ENCODE assay signal across 24 cellular contexts in genomic region chr7:30019387-30019786, GRCh38. TPM values are rescaled to one million over a fixed set of nuclear protein-coding genes. Genes with fewer than 3 reads are reported as not detected.
A peak's percentile ranks its signal among the peaks of the same experiment; 100 is the strongest.
DNase-seq lines count a peak whose midpoint lies in the region; ATAC-seq, FAIRE-seq and TF ChIP-seq lines count a peak whose summit lies in the region.
"Had no signal": no experiment of that assay in that cellular context is flagged by ENCODE, and none has a peak within 500 bp of the region (broad histone marks: within the 10 kb centered on the region; RNA-seq: fewer than 3 reads in every experiment).

No MANE protein-coding gene starts in this region.

- no peak for FAIRE-seq in HepG2 (lab: Jason Lieb, UNC)

- H3K79me2 ChIP-seq in OCI-LY1 (ENCODE audit: insufficient read depth, low read length): no peaks in the 10 kb centered on the region
- H3K79me2 ChIP-seq in HepG2 (ENCODE audit: insufficient read depth, low read length): peaks cover 24% of the 10 kb centered on the region

- H2AFZ ChIP-seq in OCI-LY1 (ENCODE audit: low read length): no peak overlapping the region
- H2AFZ ChIP-seq in HepG2 (ENCODE audit: low read length): no peak overlapping the region

- no TSS peak for BruUV-seq in HepG2 (replicated peaks; lab: Mats Ljungman, UMichigan)

- H3K9me3 ChIP-seq in OCI-LY1 (ENCODE audit: low read length): 0 out of 2 replicates have a peak, but pooled peaks cover 3% of the 10 kb centered on the region
- no peaks in the 10 kb centered on the region for H3K9me3 ChIP-seq in HepG2 (ENCODE audit: low read length)
- no peaks in the 10 kb centered on the region for H3K9me3 ChIP-seq in effector memory CD4-positive, alpha-beta T cell (ENCODE audit: control insufficient read depth, low read length)
- no peaks in the 10 kb centered on the region for H3K9me3 ChIP-seq in spleen
- H3K9me3 ChIP-seq: testis had no signal

- H4K20me1 ChIP-seq in OCI-LY1 (ENCODE audit: insufficient read depth, low read length) (no peaks in the 10 kb centered on the region), HepG2 (ENCODE audit: insufficient read depth, low read length) (no peaks in the 10 kb centered on the region)

- peak; percentile 28; the same call in 1 of the 2 replicates for TF ChIP-seq CTCF in OCI-LY1 (IDR thresholded peaks at IDR 0.05; ENCODE audit: low read length)
- TF ChIP-seq CTCF in brain microvascular endothelial cell (IDR thresholded peaks at IDR 0.05; ENCODE audit: low read depth, low read length, missing control alignments): peak; percentile 10
- TF ChIP-seq CTCF in HepG2 (CRISPR knock-in tag; IDR thresholded peaks at IDR 0.05): no peak
- no peak for TF ChIP-seq CTCF in spleen (IDR thresholded peaks at IDR 0.05 in 8 of 11, conservative IDR thresholded peaks at IDR 0.05 in 3 of 11)

- no peak overlapping the region for H3K9ac ChIP-seq in OCI-LY1 (ENCODE audit: low read length)
- no peak overlapping the region for H3K9ac ChIP-seq in HepG2 (ENCODE audit: insufficient read depth, low read depth, low read length)

- WGBS in HepG2 (ENCODE audit: low lambda C conversion rate): 93% methylated on average over 1 of the region's 1 CpG
- 80 to 100% (median 93%) methylated on average over 1 of the region's 1 CpG for WGBS in spleen, 5 donors

- no peak for ATAC-seq in HepG2
- ATAC-seq: left lobe of liver; stimulated activated effector memory CD8-positive, alpha-beta T cell treated with anti-CD3 and anti-CD28 coated beads, Interleukin-12 subunit alpha, Interleukin-12 subunit beta, amount 100 ng/mL, for 72 hours had no signal

- no peak overlapping the region for H3K4me2 ChIP-seq in OCI-LY1 (ENCODE audit: low read length)
- H3K4me2 ChIP-seq in HepG2 (ENCODE audit: low read depth, low read length): no peak overlapping the region

- H3K36me3 ChIP-seq in OCI-LY1 (ENCODE audit: insufficient read depth, low read length) (peaks cover 41% of the 10 kb centered on the region), brain microvascular endothelial cell (replicated peaks) (peaks cover 16% of the 10 kb centered on the region), HepG2 (replicated peaks in 1 of 2; ENCODE audit: control insufficient read depth in 1 of 2, insufficient read depth in 2 of 2, low read length in 2 of 2) (peaks cover 0 to 24% of the 10 kb centered on the region in 2 experiments; a peak in 3 of 5 replicates), spleen (peaks cover 0 to 39% (median 8%) of the 10 kb centered on the region in 6 donors)
- H3K36me3 ChIP-seq in effector memory CD4-positive, alpha-beta T cell (ENCODE audit: control insufficient read depth, insufficient read depth, low read length): no peaks in the 10 kb centered on the region

- H3K27me3 ChIP-seq in OCI-LY1 (ENCODE audit: insufficient read depth, low read length) (no peaks in the 10 kb centered on the region), brain microvascular endothelial cell (replicated peaks) (no peaks in the 10 kb centered on the region), HepG2 (ENCODE audit: control insufficient read depth in 1 of 2, insufficient read depth in 2 of 2, low read length in 2 of 2) (no peaks in the 10 kb centered on the region), spleen (replicated peaks in 1 of 7) (no peaks in the 10 kb centered on the region)
- no peaks in the 10 kb centered on the region for H3K27me3 ChIP-seq in effector memory CD4-positive, alpha-beta T cell (replicated peaks; ENCODE audit: control insufficient read depth, insufficient read depth, low read length, poor library complexity, severe bottlenecking)
- H3K27me3 ChIP-seq: cardiac muscle cell, testis had no signal

- no peaks in the 10 kb centered on the region for H3K9me2 ChIP-seq in OCI-LY1 (ENCODE audit: low read depth, low read length)

- intact Hi-C loops in HepG2 (cut with micrococcal nuclease; ENCODE audit: unreplicated experiment): no loop called here
- intact Hi-C loops in spleen (cut with DNase I; ENCODE audit: low total_unique reads): no loop called here

- TF ChIP-seq EP300 in HepG2 (IDR thresholded peaks at IDR 0.05; ENCODE audit: low read depth in 2 of 2, low read length in 2 of 2) (no peak), HepG2 (CRISPR knock-in tag; IDR thresholded peaks at IDR 0.05; ENCODE audit: borderline replicate concordance) (no peak)

- TF ChIP-seq RAD21 in HepG2 (CRISPR knock-in tag; IDR thresholded peaks at IDR 0.05): no peak

- POLR2A ChIA-PET in HepG2 (lab: Yijun Ruan, JAX): no interaction called here

- H3K4me1 ChIP-seq in OCI-LY1 (ENCODE audit: insufficient read depth, low read length, severe bottlenecking) (peaks cover 27% of the 10 kb centered on the region), HepG2 (ENCODE audit: insufficient read depth, low read length) (peaks cover 21% of the 10 kb centered on the region), spleen (peaks cover 0 to 21% (median 3%) of the 10 kb centered on the region in 6 donors)
- no peaks in the 10 kb centered on the region for H3K4me1 ChIP-seq in effector memory CD4-positive, alpha-beta T cell (ENCODE audit: control insufficient read depth, insufficient read depth, low read length, poor library complexity, severe bottlenecking)
- H3K4me1 ChIP-seq: testis had no signal

- peak; percentile 19 for DNase-seq in ELR (ENCODE audit: low read depth)
- DNase-seq in brain microvascular endothelial cell: no peak
- no peak for DNase-seq in HepG2 (ENCODE audit: low spot score)
- DNase-seq in NCI-H2029 treated with DMSO at 0.1 percent for 48 hours (lab: John Stamatoyannopoulos, UW): no peak
- DNase-seq in effector memory CD4-positive, alpha-beta T cell: no peak
- no peak for DNase-seq in spleen
- no peak for DNase-seq in DMS 273 (lab: John Stamatoyannopoulos, UW; ENCODE audit: unreplicated experiment)
- DNase-seq: activated CD4-positive, alpha-beta T cell treated with anti-CD3 and anti-CD28 coated beads, Interleukin-2, amount 50 U/mL, for 1 hour; activated CD8-positive, alpha-beta memory T cell treated with anti-CD3 and anti-CD28 coated beads, Interleukin-2, amount 50 U/mL, for 4 hours; activated effector memory CD4-positive, alpha-beta T cell treated with Interleukin-2 at 50 U/mL for 16 hours; CD8-positive, alpha-beta memory T cell; H9; KG1; NCI-H1048; NCI-H1930; NCI-H510A treated with DMSO at 0.1 percent for 48 hours; posterior cingulate gyrus; Right ventricle myocardium superior; testis; WERI-Rb-1 had no signal

- CTCF ChIA-PET in HepG2 (lab: Yijun Ruan, JAX; ENCODE audit: low intra/inter-chr PET ratio, low total read pairs): no interaction called here

- no peak overlapping the region for H3K27ac ChIP-seq in OCI-LY1 (ENCODE audit: low read depth, low read length, poor library complexity, severe bottlenecking)
- no peak overlapping the region for H3K27ac ChIP-seq in brain microvascular endothelial cell
- no peak overlapping the region for H3K27ac ChIP-seq in HepG2 (ENCODE audit: extremely low read length, insufficient read depth, low read length)
- no peak overlapping the region for H3K27ac ChIP-seq in effector memory CD4-positive, alpha-beta T cell (ENCODE audit: insufficient read depth, low read length, poor library complexity, severe bottlenecking)
- no peak overlapping the region for H3K27ac ChIP-seq in spleen
- H3K27ac ChIP-seq: cardiac muscle cell, testis, WERI-Rb-1 had no signal

- H3K4me3 ChIP-seq in OCI-LY1 (ENCODE audit: low read depth, low read length, poor library complexity, severe bottlenecking): no peak overlapping the region
- H3K4me3 ChIP-seq in brain microvascular endothelial cell (ENCODE audit: low read depth, low read length): no peak overlapping the region
- no peak overlapping the region for H3K4me3 ChIP-seq in HepG2 (replicated peaks in 1 of 3; ENCODE audit: insufficient read depth in 1 of 3, low read depth in 2 of 3, low read length in 3 of 3)
- H3K4me3 ChIP-seq in effector memory CD4-positive, alpha-beta T cell (ENCODE audit: insufficient read depth, low read depth, low read length, poor library complexity, severe bottlenecking): no peak overlapping the region
- H3K4me3 ChIP-seq in spleen: no peak overlapping the region
- H3K4me3 ChIP-seq: cardiac muscle cell, testis had no signal

- no peaks in the 10 kb centered on the region for H3F3A ChIP-seq in OCI-LY1 (ENCODE audit: insufficient read depth, low read length)

- no peak for TF ChIP-seq POLR2A in HepG2 (IDR thresholded peaks at IDR 0.05; ENCODE audit: insufficient read depth in 1 of 2, low read depth in 2 of 2, low read length in 2 of 2)
- no peak for TF ChIP-seq POLR2A in spleen (IDR thresholded peaks at IDR 0.05)

- in situ Hi-C loops in brain microvascular endothelial cell (cut with HindIII; ENCODE audit: low pct_ligation_motif_present, low sequenced_read_pairs): no loop called here
- in situ Hi-C loops in HepG2 (cut with HindIII; ENCODE audit: extremely low pct_ligation_motif_present, low pct_unique_long_range_greater_than_20kb): no loop called here

RNA-seq across cellular contexts. Expression of gene FKBP14, which starts 7.1 kb away (rescaled TPM):
- total RNA-seq in HepG2 (2016; rRNA removed; fragmentation: Illumina TruSeq; extraction: Trizol): 20.2 and 32.3 TPM in 2 replicates
- 1.4 and 2.1 TPM in 2 replicates for total RNA-seq in HepG2 (2016; cell fraction: cytosol; rRNA removed; fragmentation: Illumina TruSeq; extraction: Trizol; ENCODE audit: low read depth)
- total RNA-seq in HepG2 (2016; cell fraction: insoluble cytoplasmic fraction; rRNA removed; fragmentation: Illumina TruSeq; extraction: Trizol): 24.8 and 33.7 TPM in 2 replicates
- total RNA-seq in HepG2 (2016; cell fraction: membrane; rRNA removed; fragmentation: Illumina TruSeq; extraction: Trizol): 6.5 and 7.2 TPM in 2 replicates
- total RNA-seq in HepG2 (2016; cell fraction: nucleus; rRNA removed; fragmentation: Illumina TruSeq; extraction: Trizol): 42.5 and 43.1 TPM in 2 replicates
- polyA plus RNA-seq in HepG2 (2011; rRNA removed): 14.2 and 20.0 TPM in 2 replicates
- 9.5 and 13.3 TPM in 2 replicates for polyA plus RNA-seq in HepG2 (2011; cell fraction: cytosol; rRNA removed)
- 3.2 and 4.0 TPM in 2 replicates for polyA plus RNA-seq in HepG2 (2011; cell fraction: nucleus; rRNA removed)
- 16.2 and 17.4 TPM in 2 replicates for polyA plus RNA-seq in HepG2 (2012)
- polyA plus RNA-seq in HepG2 (2016; cell fraction: cytosol; fragmentation: Illumina TruSeq; extraction: Trizol; ENCODE audit: low read depth): 0.87 and 1.7 TPM in 2 replicates
- 14.3 and 18.2 TPM in 2 replicates for polyA plus RNA-seq in HepG2 (2016; cell fraction: insoluble cytoplasmic fraction; fragmentation: Illumina TruSeq; extraction: Trizol; ENCODE audit: low read depth)
- polyA plus RNA-seq in HepG2 (2016; cell fraction: membrane; fragmentation: Illumina TruSeq; extraction: Trizol; ENCODE audit: low read depth): 3.0 and 3.7 TPM in 2 replicates
- polyA plus RNA-seq in HepG2 (2016; cell fraction: nucleus; fragmentation: Illumina TruSeq; extraction: Trizol; ENCODE audit: insufficient read depth, low read depth): 40.4 and 40.5 TPM in 2 replicates
- 5.7 and 13.0 TPM in 2 replicates for polyA minus RNA-seq in HepG2 (2011; rRNA and poly(A)+ RNA removed; ENCODE audit: low replicate concordance)
- 12.8 TPM in 2 replicates for polyA minus RNA-seq in HepG2 (2011; cell fraction: cytosol; rRNA and poly(A)+ RNA removed)
- polyA minus RNA-seq in HepG2 (2011; cell fraction: nucleus; rRNA and poly(A)+ RNA removed): 17.7 and 17.8 TPM in 2 replicates
- total RNA-seq in spleen: 10 to 100 TPM in 4 of 7 donors, 1 to 10 TPM in 3; 5.5 to 14.7 (median 10.7) TPM
- polyA plus RNA-seq in spleen: 1 to 10 TPM; 1.2 to 1.3 (median 1.3) TPM

RNA-seq across cellular contexts. Expression of gene PLEKHA8, which starts 8.8 kb away (rescaled TPM):
- total RNA-seq in HepG2 (2016; rRNA removed; fragmentation: Illumina TruSeq; extraction: Trizol): 26.4 and 32.5 TPM in 2 replicates
- total RNA-seq in HepG2 (2016; cell fraction: cytosol; rRNA removed; fragmentation: Illumina TruSeq; extraction: Trizol; ENCODE audit: low read depth): 9.2 and 11.0 TPM in 2 replicates
- total RNA-seq in HepG2 (2016; cell fraction: insoluble cytoplasmic fraction; rRNA removed; fragmentation: Illumina TruSeq; extraction: Trizol): 22.6 and 30.8 TPM in 2 replicates
- total RNA-seq in HepG2 (2016; cell fraction: membrane; rRNA removed; fragmentation: Illumina TruSeq; extraction: Trizol): 20.5 and 24.2 TPM in 2 replicates
- 29.3 and 30.9 TPM in 2 replicates for total RNA-seq in HepG2 (2016; cell fraction: nucleus; rRNA removed; fragmentation: Illumina TruSeq; extraction: Trizol)
- 11.1 and 12.5 TPM in 2 replicates for polyA plus RNA-seq in HepG2 (2011; rRNA removed)
- polyA plus RNA-seq in HepG2 (2011; cell fraction: cytosol; rRNA removed): 4.8 and 7.6 TPM in 2 replicates
- polyA plus RNA-seq in HepG2 (2011; cell fraction: nucleus; rRNA removed): 14.1 and 14.5 TPM in 2 replicates
- polyA plus RNA-seq in HepG2 (2012): 12.0 and 14.3 TPM in 2 replicates
- polyA plus RNA-seq in HepG2 (2016; cell fraction: cytosol; fragmentation: Illumina TruSeq; extraction: Trizol; ENCODE audit: low read depth): 4.6 and 5.2 TPM in 2 replicates
- polyA plus RNA-seq in HepG2 (2016; cell fraction: insoluble cytoplasmic fraction; fragmentation: Illumina TruSeq; extraction: Trizol; ENCODE audit: low read depth): 20.6 and 20.9 TPM in 2 replicates
- polyA plus RNA-seq in HepG2 (2016; cell fraction: membrane; fragmentation: Illumina TruSeq; extraction: Trizol; ENCODE audit: low read depth): 10.8 and 11.4 TPM in 2 replicates
- polyA plus RNA-seq in HepG2 (2016; cell fraction: nucleus; fragmentation: Illumina TruSeq; extraction: Trizol; ENCODE audit: insufficient read depth, low read depth): 18.0 and 18.2 TPM in 2 replicates
- 4.2 and 13.4 TPM in 2 replicates for polyA minus RNA-seq in HepG2 (2011; rRNA and poly(A)+ RNA removed; ENCODE audit: low replicate concordance)
- polyA minus RNA-seq in HepG2 (2011; cell fraction: cytosol; rRNA and poly(A)+ RNA removed): 10.9 and 14.0 TPM in 2 replicates
- polyA minus RNA-seq in HepG2 (2011; cell fraction: nucleus; rRNA and poly(A)+ RNA removed): 51.5 and 54.2 TPM in 2 replicates
- total RNA-seq in spleen: 10 to 100 TPM in 3 of 7 donors, 1 to 10 TPM in 4; 5.2 to 13.6 (median 9.6) TPM
- 1 to 10 TPM; 1.4 to 1.8 (median 1.7) TPM for polyA plus RNA-seq in spleen

RNA-seq across cellular contexts. Expression of gene SCRN1, which starts 29.8 kb away (rescaled TPM):
- 49.8 and 74.4 TPM in 2 replicates for total RNA-seq in HepG2 (2016; rRNA removed; fragmentation: Illumina TruSeq; extraction: Trizol)
- total RNA-seq in HepG2 (2016; cell fraction: cytosol; rRNA removed; fragmentation: Illumina TruSeq; extraction: Trizol; ENCODE audit: low read depth): 4.9 and 6.1 TPM in 2 replicates
- total RNA-seq in HepG2 (2016; cell fraction: insoluble cytoplasmic fraction; rRNA removed; fragmentation: Illumina TruSeq; extraction: Trizol): 49.7 and 72.4 TPM in 2 replicates
- 19.2 and 21.8 TPM in 2 replicates for total RNA-seq in HepG2 (2016; cell fraction: membrane; rRNA removed; fragmentation: Illumina TruSeq; extraction: Trizol)
- total RNA-seq in HepG2 (2016; cell fraction: nucleus; rRNA removed; fragmentation: Illumina TruSeq; extraction: Trizol): 30.8 and 34.7 TPM in 2 replicates
- 43.2 and 45.5 TPM in 2 replicates for polyA plus RNA-seq in HepG2 (2011; rRNA removed)
- 34.6 and 50.4 TPM in 2 replicates for polyA plus RNA-seq in HepG2 (2011; cell fraction: cytosol; rRNA removed)
- 29.6 and 33.8 TPM in 2 replicates for polyA plus RNA-seq in HepG2 (2011; cell fraction: nucleus; rRNA removed)
- 54.8 and 60.8 TPM in 2 replicates for polyA plus RNA-seq in HepG2 (2012)
- polyA plus RNA-seq in HepG2 (2016; cell fraction: cytosol; fragmentation: Illumina TruSeq; extraction: Trizol; ENCODE audit: low read depth): 2.6 and 2.8 TPM in 2 replicates
- polyA plus RNA-seq in HepG2 (2016; cell fraction: insoluble cytoplasmic fraction; fragmentation: Illumina TruSeq; extraction: Trizol; ENCODE audit: low read depth): 50.7 and 51.5 TPM in 2 replicates
- 6.7 and 7.7 TPM in 2 replicates for polyA plus RNA-seq in HepG2 (2016; cell fraction: membrane; fragmentation: Illumina TruSeq; extraction: Trizol; ENCODE audit: low read depth)
- polyA plus RNA-seq in HepG2 (2016; cell fraction: nucleus; fragmentation: Illumina TruSeq; extraction: Trizol; ENCODE audit: insufficient read depth, low read depth): 29.8 and 32.4 TPM in 2 replicates
- polyA minus RNA-seq in HepG2 (2011; rRNA and poly(A)+ RNA removed; ENCODE audit: low replicate concordance): 7.8 and 87.3 TPM in 2 replicates
- 58.2 and 64.4 TPM in 2 replicates for polyA minus RNA-seq in HepG2 (2011; cell fraction: cytosol; rRNA and poly(A)+ RNA removed)
- 31.7 and 46.6 TPM in 2 replicates for polyA minus RNA-seq in HepG2 (2011; cell fraction: nucleus; rRNA and poly(A)+ RNA removed)
- total RNA-seq in spleen: 10 to 100 TPM; 14.4 to 27.8 (median 20.5) TPM
- polyA plus RNA-seq in spleen: 10 to 100 TPM in 1 of 3 donors, 1 to 10 TPM in 2; 5.4 to 11.9 (median 6.4) TPM

Comparison
In these comparisons a context has a peak if more than half of its experiments do, and no peak if none do; other contexts are left out.
1. CTCF ChIP-seq: peak in OCI-LY1 (single experiment) and brain microvascular endothelial cell (single experiment); none in HepG2 (single experiment) and spleen (0 of 11).